In genomic region chr2:74021407-74021755, GRCh38 we compare ENCODE assay signal across 1 cellular context.
TF ChIP-seq lines count a peak whose summit lies in the region.

No MANE protein-coding gene starts in this region.

TF ChIP-seq in SK-N-SH, 30 proteins besides CTCF, POLR2A, EP300 and RAD21 (continued from another document):
- TF ChIP-seq, protein P1, sequence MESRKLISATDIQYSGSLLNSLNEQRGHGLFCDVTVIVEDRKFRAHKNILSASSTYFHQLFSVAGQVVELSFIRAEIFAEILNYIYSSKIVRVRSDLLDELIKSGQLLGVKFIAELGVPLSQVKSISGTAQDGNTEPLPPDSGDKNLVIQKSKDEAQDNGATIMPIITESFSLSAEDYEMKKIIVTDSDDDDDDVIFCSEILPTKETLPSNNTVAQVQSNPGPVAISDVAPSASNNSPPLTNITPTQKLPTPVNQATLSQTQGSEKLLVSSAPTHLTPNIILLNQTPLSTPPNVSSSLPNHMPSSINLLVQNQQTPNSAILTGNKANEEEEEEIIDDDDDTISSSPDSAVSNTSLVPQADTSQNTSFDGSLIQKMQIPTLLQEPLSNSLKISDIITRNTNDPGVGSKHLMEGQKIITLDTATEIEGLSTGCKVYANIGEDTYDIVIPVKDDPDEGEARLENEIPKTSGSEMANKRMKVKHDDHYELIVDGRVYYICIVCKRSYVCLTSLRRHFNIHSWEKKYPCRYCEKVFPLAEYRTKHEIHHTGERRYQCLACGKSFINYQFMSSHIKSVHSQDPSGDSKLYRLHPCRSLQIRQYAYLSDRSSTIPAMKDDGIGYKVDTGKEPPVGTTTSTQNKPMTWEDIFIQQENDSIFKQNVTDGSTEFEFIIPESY (IDR thresholded peaks at IDR 0.05; ENCODE audit: borderline replicate concordance, low read depth): no peak
- TF ChIP-seq SIN3A (IDR thresholded peaks at IDR 0.05; ENCODE audit: borderline replicate concordance, low read depth, low read length) (no peak), NRF1 (IDR thresholded peaks at IDR 0.05; ENCODE audit: low read depth, low read length) (no peak), POLR2AphosphoS5 (IDR thresholded peaks at IDR 0.05; ENCODE audit: low read depth, low read length) (no peak), CHD2 (IDR thresholded peaks at IDR 0.05; ENCODE audit: low read length, partially characterized antibody) (no peak), TEAD4 (IDR thresholded peaks at IDR 0.05; ENCODE audit: borderline replicate concordance, insufficient read depth) (no peak)
- TF ChIP-seq, protein P2, sequence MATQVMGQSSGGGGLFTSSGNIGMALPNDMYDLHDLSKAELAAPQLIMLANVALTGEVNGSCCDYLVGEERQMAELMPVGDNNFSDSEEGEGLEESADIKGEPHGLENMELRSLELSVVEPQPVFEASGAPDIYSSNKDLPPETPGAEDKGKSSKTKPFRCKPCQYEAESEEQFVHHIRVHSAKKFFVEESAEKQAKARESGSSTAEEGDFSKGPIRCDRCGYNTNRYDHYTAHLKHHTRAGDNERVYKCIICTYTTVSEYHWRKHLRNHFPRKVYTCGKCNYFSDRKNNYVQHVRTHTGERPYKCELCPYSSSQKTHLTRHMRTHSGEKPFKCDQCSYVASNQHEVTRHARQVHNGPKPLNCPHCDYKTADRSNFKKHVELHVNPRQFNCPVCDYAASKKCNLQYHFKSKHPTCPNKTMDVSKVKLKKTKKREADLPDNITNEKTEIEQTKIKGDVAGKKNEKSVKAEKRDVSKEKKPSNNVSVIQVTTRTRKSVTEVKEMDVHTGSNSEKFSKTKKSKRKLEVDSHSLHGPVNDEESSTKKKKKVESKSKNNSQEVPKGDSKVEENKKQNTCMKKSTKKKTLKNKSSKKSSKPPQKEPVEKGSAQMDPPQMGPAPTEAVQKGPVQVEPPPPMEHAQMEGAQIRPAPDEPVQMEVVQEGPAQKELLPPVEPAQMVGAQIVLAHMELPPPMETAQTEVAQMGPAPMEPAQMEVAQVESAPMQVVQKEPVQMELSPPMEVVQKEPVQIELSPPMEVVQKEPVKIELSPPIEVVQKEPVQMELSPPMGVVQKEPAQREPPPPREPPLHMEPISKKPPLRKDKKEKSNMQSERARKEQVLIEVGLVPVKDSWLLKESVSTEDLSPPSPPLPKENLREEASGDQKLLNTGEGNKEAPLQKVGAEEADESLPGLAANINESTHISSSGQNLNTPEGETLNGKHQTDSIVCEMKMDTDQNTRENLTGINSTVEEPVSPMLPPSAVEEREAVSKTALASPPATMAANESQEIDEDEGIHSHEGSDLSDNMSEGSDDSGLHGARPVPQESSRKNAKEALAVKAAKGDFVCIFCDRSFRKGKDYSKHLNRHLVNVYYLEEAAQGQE (IDR thresholded peaks at IDR 0.05; ENCODE audit: low read depth, low read length): no peak
